In genomic region chr1:218165687-218166088, GRCh38 we compare ENCODE assay signal across 10 cellular contexts.
A peak's percentile ranks its signal among the peaks of the same experiment; 100 is the strongest.
DNase-seq lines count a peak whose midpoint lies in the region; ATAC-seq and TF ChIP-seq lines count a peak whose summit lies in the region.
"Had no signal": no experiment of that assay in that cellular context is flagged by ENCODE, and none has a peak within 500 bp of the region (broad histone marks: within the 10 kb centered on the region; RNA-seq: fewer than 3 reads in every experiment).

No MANE protein-coding gene starts in this region.

- peak overlapping the region; percentile 66 for H3K4me3 ChIP-seq in iPS-18a (ENCODE audit: low read length)
- peak overlapping the region; percentile 45 to 54 for H3K4me3 ChIP-seq in testis
- H3K4me3 ChIP-seq: K562 had no signal

- no peak overlapping the region for H3K27ac ChIP-seq in iPS-18a (ENCODE audit: low read length)
- no peak overlapping the region for H3K27ac ChIP-seq in testis
- H3K27ac ChIP-seq: body of pancreas had no signal

- CTCF ChIA-PET in activated B cell treated with CpG ODN at 0.5 μM for 24 hours (lab: Charles Lee): no interaction called here

- 5 to 6% methylated on average over 11 of the region's 11 CpGs for WGBS in testis, 2 donors

- POLR2A ChIA-PET in activated B cell treated with CpG ODN at 0.5 μM for 24 hours (lab: Charles Lee): no interaction called here

- peaks cover 49% of the 10 kb centered on the region for H3K27me3 Mint-ChIP-seq in activated T-cell treated with anti-CD3 and anti-CD28 coated beads, Interleukin-2, amount 50 U/mL, for 72 hours (ENCODE audit: low read depth)
- H3K27me3 Mint-ChIP-seq in activated B cell treated with CpG ODN at 0.5 μM for 24 hours: peaks cover 51% of the 10 kb centered on the region

- H3K4me3 Mint-ChIP-seq in activated T-cell treated with anti-CD3 and anti-CD28 coated beads, Interleukin-2, amount 50 U/mL, for 72 hours: peak overlapping the region; percentile 76 to 78
- peak overlapping the region; percentile 81 for H3K4me3 Mint-ChIP-seq in activated B cell treated with CpG ODN at 0.5 μM for 24 hours

- H3K36me3 ChIP-seq in iPS-18a (ENCODE audit: control insufficient read depth, low read depth, low read length) (no peaks in the 10 kb centered on the region), testis (ENCODE audit: low read depth, missing control alignments) (no peaks in the 10 kb centered on the region)

- intact Hi-C loops in activated B cell treated with CpG ODN at 0.5 μM for 24 hours (cut with micrococcal nuclease) (no loop called here), testis (cut with DNase I; ENCODE audit: low total_unique reads) (no loop called here)

- H3K27ac Mint-ChIP-seq in activated T-cell treated with anti-CD3 and anti-CD28 coated beads, Interleukin-2, amount 50 U/mL, for 72 hours: no peak overlapping the region
- no peak overlapping the region for H3K27ac Mint-ChIP-seq in activated B cell treated with CpG ODN at 0.5 μM for 24 hours

- no peak for DNase-seq in activated T-cell treated with anti-CD3 and anti-CD28 coated beads, Interleukin-2, amount 50 U/mL, for 72 hours
- no peak for DNase-seq in activated T-cell treated with anti-CD3 and anti-CD28 coated beads, Interleukin-2, amount 50 U/mL, for 48 hours
- no peak for DNase-seq in activated B cell treated with CpG ODN at 0.5 μM for 24 hours
- no peak for DNase-seq in testis
- no peak for DNase-seq in globus pallidus (ENCODE audit: low spot score)
- no peak for DNase-seq in SW 1271 (lab: John Stamatoyannopoulos, UW)

- H3K9me3 ChIP-seq in iPS-18a (ENCODE audit: control insufficient read depth, low read depth, low read length) (no peaks in the 10 kb centered on the region), testis (no peaks in the 10 kb centered on the region)
- H3K9me3 ChIP-seq: body of pancreas had no signal

- peaks cover 0 to 2% of the 10 kb centered on the region in 2 donors for H3K36me3 Mint-ChIP-seq in activated T-cell treated with anti-CD3 and anti-CD28 coated beads, Interleukin-2, amount 50 U/mL, for 72 hours (ENCODE audit: insufficient read depth in 2 of 2)
- no peaks in the 10 kb centered on the region for H3K36me3 Mint-ChIP-seq in activated B cell treated with CpG ODN at 0.5 μM for 24 hours (ENCODE audit: low read depth)

- peaks cover 29% of the 10 kb centered on the region for H3K27me3 ChIP-seq in iPS-18a (ENCODE audit: control insufficient read depth, insufficient read depth, low read length)
- peaks cover 3% of the 10 kb centered on the region for H3K27me3 ChIP-seq in testis

- TF ChIP-seq POLR2A in testis (IDR thresholded peaks at IDR 0.05): no peak

- H3K9ac ChIP-seq in iPS-18a (ENCODE audit: low read length): peak overlapping the region; percentile 67

- peaks cover 8% of the 10 kb centered on the region for H3K4me1 Mint-ChIP-seq in activated T-cell treated with anti-CD3 and anti-CD28 coated beads, Interleukin-2, amount 50 U/mL, for 72 hours (ENCODE audit: low read depth)
- H3K4me1 Mint-ChIP-seq in activated B cell treated with CpG ODN at 0.5 μM for 24 hours: peaks cover 20% of the 10 kb centered on the region

- no peaks in the 10 kb centered on the region for H3K9me3 Mint-ChIP-seq in activated T-cell treated with anti-CD3 and anti-CD28 coated beads, Interleukin-2, amount 50 U/mL, for 72 hours
- H3K9me3 Mint-ChIP-seq in activated B cell treated with CpG ODN at 0.5 μM for 24 hours: no peaks in the 10 kb centered on the region

- H3K4me1 ChIP-seq in iPS-18a (ENCODE audit: control insufficient read depth, low read depth, low read length) (peaks cover 19% of the 10 kb centered on the region), testis (no peaks in the 10 kb centered on the region)

- no peak for ATAC-seq in activated T-cell treated with anti-CD3 and anti-CD28 coated beads, Interleukin-2, amount 50 U/mL, for 72 hours (replicated peaks in 1 of 2)
- ATAC-seq in activated B cell treated with CpG ODN at 0.5 μM for 24 hours (ENCODE audit: low read depth) (no peak), HG02840 (IDR thresholded peaks at IDR 0.05; ENCODE audit: low FRiP score, unreplicated experiment) (no peak)

- TF ChIP-seq CTCF in activated B cell treated with CpG ODN at 0.5 μM for 24 hours (IDR thresholded peaks at IDR 0.05) (no peak), testis (IDR thresholded peaks at IDR 0.05) (no peak)
